ENCODE assay signal across 29 cellular contexts in the genomic region with DNA sequence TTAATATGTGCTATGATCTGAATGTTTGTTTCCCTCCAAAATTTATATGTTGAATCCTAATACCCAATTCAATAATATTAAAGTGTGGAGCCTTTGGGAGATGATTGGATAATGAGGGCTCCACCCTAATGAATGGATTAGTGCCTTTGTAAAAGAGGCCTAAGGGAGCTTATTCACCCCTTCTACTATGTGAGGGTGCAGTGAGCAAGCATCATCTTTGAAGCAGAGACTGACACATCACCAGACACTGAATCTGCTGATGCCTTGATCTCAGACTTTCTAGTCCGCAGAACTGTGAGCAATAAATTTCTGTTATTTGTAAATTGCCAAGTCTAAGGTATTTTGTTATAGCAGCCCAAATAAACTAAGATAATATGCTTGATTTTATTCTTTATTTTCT.
"Had no signal": no experiment of that assay in that cellular context is flagged by ENCODE, and none has a peak within 500 bp of the region (broad histone marks: within the 10 kb centered on the region; RNA-seq: fewer than 3 reads in every experiment).

No MANE protein-coding gene starts in this region.

- H3K4me1 ChIP-seq: esophagus muscularis mucosa, heart right ventricle, lower lobe of right lung, pancreas, right lobe of liver, tibial nerve, upper lobe of right lung, uterus had no signal

- H3K36me3 ChIP-seq: esophagus muscularis mucosa, heart right ventricle, lower lobe of right lung, neutrophil, pancreas, right lobe of liver, thoracic aorta, tibial nerve, upper lobe of right lung, uterus had no signal

- H3K4me3 Mint-ChIP-seq: effector memory CD8-positive, alpha-beta T cell; memory B cell; natural killer cell treated with Interleukin-12 subunit alpha and Interleukin-12 subunit beta and Interleukin-15 and Interleukin-18, amount 100 ng/mL, for 72 hours; neural crest cell; stimulated activated effector memory CD8-positive, alpha-beta T cell treated with anti-CD3 and anti-CD28 coated beads, Interleukin-12 subunit alpha, Interleukin-12 subunit beta, amount 100 ng/mL, for 72 hours; stimulated activated naive CD8-positive, alpha-beta T cell treated with anti-CD3 and anti-CD28 coated beads, Interleukin-15, Interleukin-2, amounts not matched to agents 100 ng/mL and 50 ng/mL, for 24 hours had no signal

- H3K4me1 Mint-ChIP-seq: neural crest cell had no signal

- ATAC-seq: effector memory CD8-positive, alpha-beta T cell; heart right ventricle; left ventricle myocardium superior; lower lobe of right lung; natural killer cell treated with Interleukin-12 subunit alpha and Interleukin-12 subunit beta and Interleukin-15 and Interleukin-18, amount 100 ng/mL, for 72 hours; pancreas; right lobe of liver; stimulated activated effector memory CD8-positive, alpha-beta T cell treated with anti-CD3 and anti-CD28 coated beads, Interleukin-12 subunit alpha, Interleukin-12 subunit beta, amount 100 ng/mL, for 72 hours; upper lobe of right lung had no signal

- H3K27me3 ChIP-seq: esophagus muscularis mucosa, heart right ventricle, neutrophil, pancreas, right lobe of liver, tibial nerve, upper lobe of right lung, uterus had no signal

- H3K27ac Mint-ChIP-seq: effector memory CD8-positive, alpha-beta T cell; memory B cell; natural killer cell treated with Interleukin-12 subunit alpha and Interleukin-12 subunit beta and Interleukin-15 and Interleukin-18, amount 100 ng/mL, for 72 hours; stimulated activated effector memory CD8-positive, alpha-beta T cell treated with anti-CD3 and anti-CD28 coated beads, Interleukin-12 subunit alpha, Interleukin-12 subunit beta, amount 100 ng/mL, for 72 hours; stimulated activated naive CD8-positive, alpha-beta T cell treated with anti-CD3 and anti-CD28 coated beads, Interleukin-15, Interleukin-2, amounts not matched to agents 100 ng/mL and 50 ng/mL, for 24 hours had no signal

- H3K27me3 Mint-ChIP-seq: effector memory CD8-positive, alpha-beta T cell; memory B cell; natural killer cell treated with Interleukin-12 subunit alpha and Interleukin-12 subunit beta and Interleukin-15 and Interleukin-18, amount 100 ng/mL, for 72 hours; stimulated activated naive CD8-positive, alpha-beta T cell treated with anti-CD3 and anti-CD28 coated beads, Interleukin-15, Interleukin-2, amounts not matched to agents 100 ng/mL and 50 ng/mL, for 24 hours had no signal

- DNase-seq: cerebellar nuclear complex; cortex of kidney; effector memory CD8-positive, alpha-beta T cell; foreskin melanocyte; glutamatergic neuron; heart right ventricle; hippocampal formation; islet precursor cell; left ventricle myocardium superior; lower lobe of right lung; pancreas; retina; right lobe of liver; small intestine; stimulated activated CD4-positive, alpha-beta T cell treated with anti-CD3 and anti-CD28 coated beads, Interleukin-12 subunit alpha, Interleukin-12 subunit beta, amount 100 ng/mL, for 4 hours; stimulated activated CD4-positive, alpha-beta T cell treated with anti-CD3 and anti-CD28 coated beads, Interleukin-1b, Interleukin-23, amount 100 ng/mL, for 48 hours; stimulated activated CD4-positive, alpha-beta T cell treated with anti-CD3 and anti-CD28 coated beads, Interleukin-4, amount 100 ng/mL, for 24 hours; upper lobe of right lung; uterus had no signal

- H3K9me3 ChIP-seq: neutrophil, pancreas, upper lobe of right lung had no signal

- H3K27ac ChIP-seq: esophagus muscularis mucosa, heart right ventricle, lower lobe of right lung, neutrophil, pancreas, right lobe of liver, thoracic aorta, tibial nerve, upper lobe of right lung, uterus had no signal

- H3K4me3 ChIP-seq: esophagus muscularis mucosa, heart right ventricle, lower lobe of right lung, pancreas, right lobe of liver, thoracic aorta, tibial nerve, upper lobe of right lung, uterus had no signal

- H3K36me3 Mint-ChIP-seq: stimulated activated effector memory CD8-positive, alpha-beta T cell treated with anti-CD3 and anti-CD28 coated beads, Interleukin-12 subunit alpha, Interleukin-12 subunit beta, amount 100 ng/mL, for 72 hours had no signal

- FAIRE-seq: endometrium, pancreas, small intestine had no signal
